In genomic region chr9:99823392-99824377, GRCh38 we compare ENCODE assay signal across 8 cellular contexts. TPM values are rescaled to one million over a fixed set of nuclear protein-coding genes. Genes with fewer than 3 reads are reported as not detected.
DNase-seq lines count a peak whose midpoint lies in the region; ATAC-seq and TF ChIP-seq lines count a peak whose summit lies in the region.

No MANE protein-coding gene starts in this region.

- H3K36me3 Mint-ChIP-seq in glutamatergic neuron (ENCODE audit: unreplicated experiment), result no peaks in the 10 kb centered on the region

- H3K27ac ChIP-seq in PC-9, result no peak overlapping the region
- H3K27ac ChIP-seq in tibial nerve, result peak overlapping the region in 2 of 4 donors; percentile 97 to 99

- peak overlapping the region; percentile 93 for H3K4me2 ChIP-seq in PC-9

- peaks cover 20% of the 10 kb centered on the region for H3K27me3 ChIP-seq in PC-9 (ENCODE audit: insufficient read depth, low read depth)
- peaks cover 0 to 49% of the 10 kb centered on the region in 2 donors for H3K27me3 ChIP-seq in tibial nerve

- POLR2A ChIA-PET in PC-9 (lab: Charles Lee; ENCODE audit: unreplicated experiment), result interaction anchor here (0.6 kb wide), 2 partner anchors 1758 to 1952 kb away, joined by 6 to 7 read pairs; no protein-coding TSS in a partner anchor

- H3K4me3 ChIP-seq in GM12875 (ENCODE audit: low read depth, low read length) (peak overlapping the region; percentile 76), PC-9 (peak overlapping the region; percentile 87), tibial nerve (peak overlapping the region; percentile 73 to 90 (median 83))

- peak in 1 of 2 experiments; percentile 33 for DNase-seq in PC-9
- DNase-seq in activated gamma-delta T cell treated with Interleukin-2 at 50 U/mL for 16 hours, result peak; percentile 40
- DNase-seq in glutamatergic neuron, result peak; percentile 41
- DNase-seq in pons (ENCODE audit: low spot score), result peak; percentile 32
- DNase-seq in tibial nerve (ENCODE audit: low spot score in 2 of 2), result no peak
- DNase-seq in NCI-H2081 (lab: John Stamatoyannopoulos, UW), result no peak

- TF ChIP-seq CTCF in GM12875 (IDR thresholded peaks at IDR 0.05; ENCODE audit: borderline replicate concordance, insufficient read depth, low read depth, low read length) (no peak), PC-9 (conservative IDR thresholded peaks at IDR 0.05) (no peak), glutamatergic neuron (IDR thresholded peaks at IDR 0.05; ENCODE audit: partially characterized antibody, unreplicated experiment) (no peak), tibial nerve (IDR thresholded peaks at IDR 0.05) (no peak)

- H2AFZ ChIP-seq in PC-9, result peak overlapping the region; percentile 94

- H3F3A ChIP-seq in PC-9 (ENCODE audit: insufficient read depth, low read depth), result peaks cover 9% of the 10 kb centered on the region; the same call in 1 of the 2 replicates

- WGBS in tibial nerve, 2 donors, result 1% methylated on average over 61 of the region's 61 CpGs

- no peaks in the 10 kb centered on the region for H3K9me2 ChIP-seq in PC-9 (ENCODE audit: insufficient read depth)

- H3K36me3 ChIP-seq in PC-9 (ENCODE audit: low read depth), result no peaks in the 10 kb centered on the region
- H3K36me3 ChIP-seq in tibial nerve, result peaks cover 0 to 6% (median 0%) of the 10 kb centered on the region in 3 donors

- no peaks in the 10 kb centered on the region for H3K79me2 ChIP-seq in PC-9 (ENCODE audit: low read depth)

- peaks cover 6% of the 10 kb centered on the region for H3K4me1 Mint-ChIP-seq in glutamatergic neuron (ENCODE audit: low read depth, unreplicated experiment)

- intact Hi-C loops in PC-9 (cut with micrococcal nuclease; ENCODE audit: unreplicated experiment), result loop anchor here (5.0 to 10.0 kb wide), 4 partner anchors 141 to 1574 kb away; partner anchors contain the start of genes MRPL50, MSANTD3 and ZNF189

- ATAC-seq in HG02571 (IDR thresholded peaks at IDR 0.05; ENCODE audit: unreplicated experiment), result no peak

- CTCF ChIA-PET in PC-9 (lab: Charles Lee), result interaction anchor here (0.6 kb wide), 1 partner anchor 191 kb away, joined by 3 read pairs; no protein-coding TSS in a partner anchor

- H3K9me3 ChIP-seq in PC-9 (ENCODE audit: insufficient read depth, low read depth) (no peaks in the 10 kb centered on the region), tibial nerve (no peaks in the 10 kb centered on the region)

- H3K9me3 Mint-ChIP-seq in glutamatergic neuron (ENCODE audit: unreplicated experiment), result peaks cover 29% of the 10 kb centered on the region

- no peak for TF ChIP-seq POLR2A in tibial nerve (IDR thresholded peaks at IDR 0.05)

- peak overlapping the region; percentile 97 for H3K4me3 Mint-ChIP-seq in glutamatergic neuron (ENCODE audit: unreplicated experiment)

- peak in 1 of 2 donors; percentile 30 for TF ChIP-seq EP300 in tibial nerve (IDR thresholded peaks at IDR 0.05)

- BruUV-seq in PC-9 (replicated peaks; lab: Mats Ljungman, UMichigan), result no TSS peak

- H4K20me1 ChIP-seq in PC-9 (ENCODE audit: insufficient read depth), result no peaks in the 10 kb centered on the region

- peaks cover 22% of the 10 kb centered on the region for H3K4me1 ChIP-seq in PC-9 (replicated peaks; ENCODE audit: insufficient read depth)
- peaks cover 0 to 46% (median 16%) of the 10 kb centered on the region in 4 donors for H3K4me1 ChIP-seq in tibial nerve

- H3K27ac Mint-ChIP-seq in glutamatergic neuron (ENCODE audit: unreplicated experiment), result no peak overlapping the region

- peaks cover 40% of the 10 kb centered on the region for H3K27me3 Mint-ChIP-seq in glutamatergic neuron (ENCODE audit: unreplicated experiment)

RNA-seq across cellular contexts. Expression of gene NR4A3, which starts 2.0 kb away (rescaled TPM):
- total RNA-seq in PC-9 (2021) (not detected in 2 replicates), glutamatergic neuron (ENCODE audit: unreplicated experiment) (4.1 TPM), tibial nerve (10 to 100 TPM in 1 of 4 donors, 1 to 10 TPM in 3; 3.0 to 12.7 (median 4.8) TPM)

Comparison
In these comparisons a context has a peak if more than half of its experiments do, and no peak if none do; other contexts are left out.
1. DNase-seq: peak in activated gamma-delta T cell treated with Interleukin-2 at 50 U/mL for 16 hours (single experiment), glutamatergic neuron (single experiment) and pons (single experiment); none in tibial nerve (0 of 2) and NCI-H2081 (0 of 2).
2. Peak in every context shown above with its lines, with median percentiles within 50 percentile points of each other: H3K4me3 ChIP-seq.